In genomic region chr6:76555090-76555489, GRCh38 we compare ENCODE assay signal across 25 cellular contexts.
A peak's percentile ranks its signal among the peaks of the same experiment; 100 is the strongest.
DNase-seq lines count a peak whose midpoint lies in the region; ATAC-seq and TF ChIP-seq lines count a peak whose summit lies in the region.
"Had no signal": no experiment of that assay in that cellular context is flagged by ENCODE, and none has a peak within 500 bp of the region (broad histone marks: within the 10 kb centered on the region; RNA-seq: fewer than 3 reads in every experiment).

No MANE protein-coding gene starts in this region.

- no peak overlapping the region for H3K9ac ChIP-seq in HUES64 (ENCODE audit: low read depth, low read length)
- H3K9ac ChIP-seq: BLaER1 treated with 17β-estradiol and CSF1 and Interleukin-3, amounts not matched to agents 10 nM and 100 nM had no signal

- TF ChIP-seq CTCF in GM23338 (conservative IDR thresholded peaks at IDR 0.05; ENCODE audit: low read depth in 2 of 2): no peak

- H3K9me2 ChIP-seq in GM23338 (ENCODE audit: insufficient read depth): no peaks in the 10 kb centered on the region

- H3K36me3 Mint-ChIP-seq in GM23338 (ENCODE audit: low read depth): peaks cover 6% of the 10 kb centered on the region; the same call in 2 of the 3 replicates
- no peaks in the 10 kb centered on the region for H3K36me3 Mint-ChIP-seq in CD8-positive, alpha-beta memory T cell
- H3K36me3 Mint-ChIP-seq: CD4-positive, alpha-beta memory T cell; T-cell had no signal

- H3K4me1 ChIP-seq in GM23338 (ENCODE audit: insufficient read depth): peaks cover 28% of the 10 kb centered on the region
- H3K4me1 ChIP-seq in HUES64 (ENCODE audit: insufficient read depth, low read length): peaks cover 24% of the 10 kb centered on the region
- H3K4me1 ChIP-seq in SJCRH30: no peaks in the 10 kb centered on the region
- H3K4me1 ChIP-seq in iPS DF 6.9 (ENCODE audit: control insufficient read depth, insufficient read depth, low read length): no peaks in the 10 kb centered on the region; the same call in 1 of the 2 replicates
- no peaks in the 10 kb centered on the region for H3K4me1 ChIP-seq in CD8-positive, alpha-beta memory T cell (ENCODE audit: insufficient read depth, low read length)
- H3K4me1 ChIP-seq: A549; BLaER1 treated with 17β-estradiol and CSF1 and Interleukin-3, amounts not matched to agents 10 nM and 100 nM had no signal

- H3K4me2 ChIP-seq in GM23338: no peak overlapping the region
- H3K4me2 ChIP-seq: A549; BLaER1 treated with 17β-estradiol and CSF1 and Interleukin-3, amounts not matched to agents 10 nM and 100 nM had no signal

- H3K27me3 ChIP-seq in GM23338 (ENCODE audit: insufficient read depth) (no peaks in the 10 kb centered on the region), HUES64 (ENCODE audit: insufficient read depth, low read length) (no peaks in the 10 kb centered on the region), SJCRH30 (no peaks in the 10 kb centered on the region), iPS DF 6.9 (ENCODE audit: control insufficient read depth, insufficient read depth, low read length) (no peaks in the 10 kb centered on the region)
- no peaks in the 10 kb centered on the region for H3K27me3 ChIP-seq in CD8-positive, alpha-beta memory T cell (ENCODE audit: insufficient read depth, low read length, poor library complexity, severe bottlenecking)
- H3K27me3 ChIP-seq: BLaER1 treated with 17β-estradiol and CSF1 and Interleukin-3, amounts not matched to agents 10 nM and 100 nM had no signal

- CTCF ChIA-PET in CD8-positive, alpha-beta memory T cell (lab: Charles Lee): no interaction called here

- H3K9me3 ChIP-seq in HUES64 (ENCODE audit: insufficient read depth, low read depth, low read length) (no peaks in the 10 kb centered on the region), SJCRH30 (replicated peaks) (no peaks in the 10 kb centered on the region), iPS DF 6.9 (ENCODE audit: control insufficient read depth, insufficient read depth, low read length) (no peaks in the 10 kb centered on the region)
- H3K9me3 ChIP-seq in CD8-positive, alpha-beta memory T cell (ENCODE audit: low read length): no peaks in the 10 kb centered on the region
- H3K9me3 ChIP-seq: A549; BLaER1 treated with 17β-estradiol and CSF1 and Interleukin-3, amounts not matched to agents 10 nM and 100 nM had no signal

- no peak overlapping the region for H3K4me3 Mint-ChIP-seq in GM23338
- H3K4me3 Mint-ChIP-seq in CD8-positive, alpha-beta memory T cell: no peak overlapping the region
- H3K4me3 Mint-ChIP-seq: CD4-positive, alpha-beta memory T cell; HFFc6; T-cell had no signal

- peak; percentile 83 for DNase-seq in GM23338 (ENCODE audit: low spot score)
- peak; percentile 12 to 30 for DNase-seq in SJCRH30
- peak; percentile 41 for DNase-seq in iPS DF 6.9 (ENCODE audit: low read depth, low spot score)
- no peak for DNase-seq in CD8-positive, alpha-beta memory T cell
- no peak for DNase-seq in NCI-H510A (lab: John Stamatoyannopoulos, UW)
- DNase-seq in mucosa of gallbladder (ENCODE audit: low spot score): no peak
- DNase-seq: AML-193; CD4-positive, alpha-beta memory T cell; DMS 273 treated with DMSO at 0.1 percent for 48 hours; DMS79 treated with DMSO at 0.1 percent for 48 hours; H7; HFFc6; Karpas-422; NCI-H1092 treated with DMSO at 0.1 percent for 48 hours; NCI-H1436; NCI-H187; NCI-H2081 treated with DMSO at 0.1 percent for 48 hours; NCI-H774; Right ventricle myocardium superior; RPMI8226; T-cell had no signal

- peak overlapping the region; percentile 34 for H3K27ac ChIP-seq in GM23338 (ENCODE audit: low read depth)
- H3K27ac ChIP-seq in HUES64 (ENCODE audit: low read depth, low read length): peak overlapping the region; percentile 70; the same call in 1 of the 2 replicates
- H3K27ac ChIP-seq in SJCRH30: no peak overlapping the region
- H3K27ac ChIP-seq in iPS DF 6.9 (ENCODE audit: low read length): no peak overlapping the region
- no peak overlapping the region for H3K27ac ChIP-seq in CD8-positive, alpha-beta memory T cell (ENCODE audit: low read depth, low read length)
- H3K27ac ChIP-seq: A549; BLaER1 treated with 17β-estradiol and CSF1 and Interleukin-3, amounts not matched to agents 10 nM and 100 nM had no signal

- peak overlapping the region; percentile 59 for H3K27ac Mint-ChIP-seq in GM23338
- no peak overlapping the region for H3K27ac Mint-ChIP-seq in CD8-positive, alpha-beta memory T cell
- H3K27ac Mint-ChIP-seq: CD4-positive, alpha-beta memory T cell; HFFc6; T-cell had no signal

- H3K9me3 Mint-ChIP-seq in GM23338: peaks cover 3% of the 10 kb centered on the region; the same call in 2 of the 3 replicates
- H3K9me3 Mint-ChIP-seq in CD8-positive, alpha-beta memory T cell: peaks cover 0 to 4% (median 0%) of the 10 kb centered on the region in 5 donors

- no peaks in the 10 kb centered on the region for H4K20me1 ChIP-seq in GM23338 (replicated peaks; ENCODE audit: insufficient read depth)
- H4K20me1 ChIP-seq: BLaER1 treated with 17β-estradiol and CSF1 and Interleukin-3, amounts not matched to agents 10 nM and 100 nM had no signal

- WGBS in HUES64: 67% methylated on average over 1 of the region's 1 CpG
- WGBS in iPS DF 6.9 (ENCODE audit: insufficient coverage, insufficient read length): no CpG with 5 or more reads among the region's 1 CpG

- H3K4me3 ChIP-seq in GM23338: no peak overlapping the region
- H3K4me3 ChIP-seq in HUES64 (ENCODE audit: low read length): no peak overlapping the region
- H3K4me3 ChIP-seq in SJCRH30: no peak overlapping the region
- no peak overlapping the region for H3K4me3 ChIP-seq in iPS DF 6.9 (ENCODE audit: low read length)
- no peak overlapping the region for H3K4me3 ChIP-seq in CD8-positive, alpha-beta memory T cell (ENCODE audit: low read length)
- H3K4me3 ChIP-seq: A549; BLaER1 treated with 17β-estradiol and CSF1 and Interleukin-3, amounts not matched to agents 10 nM and 100 nM had no signal

- H3K79me2 ChIP-seq in GM23338 (replicated peaks; ENCODE audit: insufficient read depth): no peaks in the 10 kb centered on the region

- peak; percentile 90 for ATAC-seq in GM23338
- ATAC-seq: A549, HepG2, T-cell had no signal

- H3K36me3 ChIP-seq in GM23338 (ENCODE audit: insufficient read depth) (no peaks in the 10 kb centered on the region), HUES64 (ENCODE audit: insufficient read depth, low read length) (no peaks in the 10 kb centered on the region), SJCRH30 (no peaks in the 10 kb centered on the region), iPS DF 6.9 (ENCODE audit: control insufficient read depth, insufficient read depth, low read length) (no peaks in the 10 kb centered on the region)
- no peaks in the 10 kb centered on the region for H3K36me3 ChIP-seq in CD8-positive, alpha-beta memory T cell (ENCODE audit: insufficient read depth, low read length)
- H3K36me3 ChIP-seq: BLaER1 treated with 17β-estradiol and CSF1 and Interleukin-3, amounts not matched to agents 10 nM and 100 nM had no signal

- POLR2A ChIA-PET in CD8-positive, alpha-beta memory T cell (lab: Charles Lee): no interaction called here

- H2AFZ ChIP-seq in GM23338: no peak overlapping the region

- H3F3A ChIP-seq in GM23338 (replicated peaks; ENCODE audit: low read depth): no peaks in the 10 kb centered on the region

- peaks cover 3% of the 10 kb centered on the region for H3K27me3 Mint-ChIP-seq in GM23338 (ENCODE audit: insufficient read depth, low read depth, poor library complexity)
- H3K27me3 Mint-ChIP-seq in CD8-positive, alpha-beta memory T cell: no peaks in the 10 kb centered on the region
- H3K27me3 Mint-ChIP-seq: CD4-positive, alpha-beta memory T cell; T-cell had no signal

- peaks cover 32% of the 10 kb centered on the region for H3K4me1 Mint-ChIP-seq in GM23338
- no peaks in the 10 kb centered on the region for H3K4me1 Mint-ChIP-seq in CD8-positive, alpha-beta memory T cell
- H3K4me1 Mint-ChIP-seq: CD4-positive, alpha-beta memory T cell; T-cell had no signal

TF ChIP-seq in GM23338, 12 proteins besides CTCF, POLR2A, EP300 and RAD21 (continues in another document):
- TF ChIP-seq CREB1 (CRISPR knock-in tag; IDR thresholded peaks at IDR 0.05; ENCODE audit: low read depth) (no peak), STAT1 (IDR thresholded peaks at IDR 0.05; ENCODE audit: unreplicated experiment) (no peak)

Comparison
In these comparisons a context has a peak if more than half of its experiments do, and no peak if none do; other contexts are left out.
1. DNase-seq: peak in GM23338 (single experiment), SJCRH30 (2 of 2) and iPS DF 6.9 (single experiment); none in CD8-positive, alpha-beta memory T cell (0 of 5), NCI-H510A (single experiment) and mucosa of gallbladder (single experiment).
2. H3K27ac ChIP-seq: peak in GM23338 (single experiment) and HUES64 (single experiment); none in SJCRH30 (single experiment), iPS DF 6.9 (single experiment) and CD8-positive, alpha-beta memory T cell (single experiment).